Comparison of ENCODE assay signal across 8 cellular contexts in genomic region chr10:103712898-103713498, GRCh38.
DNase-seq lines count a peak whose midpoint lies in the region; ATAC-seq and TF ChIP-seq lines count a peak whose summit lies in the region.

No MANE protein-coding gene starts in this region.

- no peak for TF ChIP-seq POLR2A in suprapubic skin (IDR thresholded peaks at IDR 0.05)

- WGBS in suprapubic skin, result 15% methylated on average over 8 of the region's 8 CpGs

- no peaks in the 10 kb centered on the region for H3K36me3 ChIP-seq in neutrophil
- H3K36me3 ChIP-seq in suprapubic skin, result no peaks in the 10 kb centered on the region

- no peaks in the 10 kb centered on the region for H3K27me3 ChIP-seq in neutrophil
- H3K27me3 ChIP-seq in suprapubic skin, result no peaks in the 10 kb centered on the region

- H3K4me1 ChIP-seq in neutrophil (ENCODE audit: control insufficient read depth in 1 of 2, insufficient read depth in 1 of 2, low read depth in 1 of 2, low read length in 1 of 2) (no peaks in the 10 kb centered on the region), suprapubic skin (peaks cover 47% of the 10 kb centered on the region)

- CTCF ChIA-PET in AG04449 (lab: Yijun Ruan, JAX), result interaction anchor here (0.7 to 21.6 kb wide), 40 partner anchors 9 to 561 kb away, joined by 3 to 552 read pairs (median 6); partner anchors contain the start of genes SFR1 and SH3PXD2A

- peak; percentile 81 for ATAC-seq in GM18498 (IDR thresholded peaks at IDR 0.05; ENCODE audit: unreplicated experiment)

- H3K4me3 Mint-ChIP-seq in activated T-helper 1 cell treated with anti-CD3 and anti-CD28 coated beads, Interleukin-12 subunit alpha, Interleukin-12 subunit beta, Interleukin-2, Interleukin-4 antibody, amounts not matched to agents 30 ng/mL and 10 ng/mL and 1 ng/mL, durations not matched to agents 14 hours and 24 hours and 36 hours, result no peak overlapping the region

- DNase-seq in AG04449 (ENCODE audit: low read depth, low spot score) (no peak), HT-29 (ENCODE audit: low spot score) (peak; percentile 88), RKO (ENCODE audit: low spot score) (peak; percentile 72), fibroblast of pulmonary artery (ENCODE audit: low read depth) (peak; percentile 85), suprapubic skin (ENCODE audit: low spot score in 2 of 2) (peak; percentile 89 to 93)
- peak; percentile 73 for DNase-seq in activated T-helper 1 cell treated with anti-CD3 and anti-CD28 coated beads, Interleukin-12 subunit alpha, Interleukin-12 subunit beta, Interleukin-2, Interleukin-4 antibody, amounts not matched to agents 30 ng/mL and 10 ng/mL and 1 ng/mL, durations not matched to agents 14 hours and 24 hours and 36 hours (ENCODE audit: low spot score)

- H3K9me3 Mint-ChIP-seq in activated T-helper 1 cell treated with anti-CD3 and anti-CD28 coated beads, Interleukin-12 subunit alpha, Interleukin-12 subunit beta, Interleukin-2, Interleukin-4 antibody, amounts not matched to agents 30 ng/mL and 10 ng/mL and 1 ng/mL, durations not matched to agents 14 hours and 24 hours and 36 hours, result no peaks in the 10 kb centered on the region

- H3K4me3 ChIP-seq in AG04449 (ENCODE audit: low read depth, low read length) (no peak overlapping the region), fibroblast of pulmonary artery (replicated peaks; ENCODE audit: low read depth, low read length) (no peak overlapping the region), neutrophil (ENCODE audit: low read depth in 1 of 2, low read length in 1 of 2) (no peak overlapping the region), suprapubic skin (no peak overlapping the region)

- intact Hi-C loops in activated T-helper 1 cell treated with anti-CD3 and anti-CD28 coated beads, Interleukin-12 subunit alpha, Interleukin-12 subunit beta, Interleukin-2, Interleukin-4 antibody, amounts not matched to agents 30 ng/mL and 10 ng/mL and 1 ng/mL, durations not matched to agents 14 hours and 24 hours and 36 hours (cut with micrococcal nuclease), result loop anchor here (1.0 to 10.0 kb wide), 7 partner anchors 46 to 496 kb away; no protein-coding TSS in a partner anchor

- POLR2A ChIA-PET in AG04449 (lab: Yijun Ruan, JAX), result no interaction called here

- TF ChIP-seq EP300 in suprapubic skin (IDR thresholded peaks at IDR 0.05), result no peak

- H3K36me3 Mint-ChIP-seq in activated T-helper 1 cell treated with anti-CD3 and anti-CD28 coated beads, Interleukin-12 subunit alpha, Interleukin-12 subunit beta, Interleukin-2, Interleukin-4 antibody, amounts not matched to agents 30 ng/mL and 10 ng/mL and 1 ng/mL, durations not matched to agents 14 hours and 24 hours and 36 hours (ENCODE audit: low read depth), result no peaks in the 10 kb centered on the region

- H3K27ac Mint-ChIP-seq in activated T-helper 1 cell treated with anti-CD3 and anti-CD28 coated beads, Interleukin-12 subunit alpha, Interleukin-12 subunit beta, Interleukin-2, Interleukin-4 antibody, amounts not matched to agents 30 ng/mL and 10 ng/mL and 1 ng/mL, durations not matched to agents 14 hours and 24 hours and 36 hours, result no peak overlapping the region

- H3K27ac ChIP-seq in neutrophil (no peak overlapping the region), suprapubic skin (no peak overlapping the region)

- peaks cover 10% of the 10 kb centered on the region for H3K4me1 Mint-ChIP-seq in activated T-helper 1 cell treated with anti-CD3 and anti-CD28 coated beads, Interleukin-12 subunit alpha, Interleukin-12 subunit beta, Interleukin-2, Interleukin-4 antibody, amounts not matched to agents 30 ng/mL and 10 ng/mL and 1 ng/mL, durations not matched to agents 14 hours and 24 hours and 36 hours (ENCODE audit: low read depth)

- H3K9me3 ChIP-seq in neutrophil, result no peaks in the 10 kb centered on the region
- no peaks in the 10 kb centered on the region for H3K9me3 ChIP-seq in suprapubic skin

- peaks cover 5% of the 10 kb centered on the region for H3K27me3 Mint-ChIP-seq in activated T-helper 1 cell treated with anti-CD3 and anti-CD28 coated beads, Interleukin-12 subunit alpha, Interleukin-12 subunit beta, Interleukin-2, Interleukin-4 antibody, amounts not matched to agents 30 ng/mL and 10 ng/mL and 1 ng/mL, durations not matched to agents 14 hours and 24 hours and 36 hours (ENCODE audit: insufficient read depth)

- TF ChIP-seq CTCF in AG04449 (IDR thresholded peaks at IDR 0.05; ENCODE audit: insufficient read depth, low read length, missing control alignments) (peak; percentile 79), fibroblast of pulmonary artery (IDR thresholded peaks at IDR 0.05; ENCODE audit: low read length, missing control alignments) (peak; percentile 83), neutrophil (IDR thresholded peaks at IDR 0.05) (peak; percentile 54), suprapubic skin (IDR thresholded peaks at IDR 0.05) (peak; percentile 84 to 98)
